ENCODE assay signal across 25 cellular contexts in the genomic region with DNA sequence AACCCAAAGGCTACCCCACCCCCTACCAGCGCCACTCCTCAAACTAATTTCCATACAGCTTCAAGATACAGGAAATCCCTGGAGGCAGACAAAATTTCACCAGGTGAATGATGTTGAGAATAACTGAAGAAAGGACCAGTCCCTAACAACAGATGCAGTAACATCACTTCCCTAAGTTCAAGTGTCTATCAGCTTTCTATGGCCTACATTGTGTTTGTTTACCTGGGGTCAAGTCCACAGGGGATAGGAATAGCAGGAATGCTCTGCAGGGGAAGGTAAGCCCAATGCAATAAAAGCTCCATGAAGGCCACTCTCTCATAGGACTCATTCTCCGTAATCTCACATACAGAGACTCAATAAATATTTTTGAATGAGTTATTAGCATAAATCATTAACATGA. TPM values are rescaled to one million over a fixed set of nuclear protein-coding genes. Genes with fewer than 3 reads are reported as not detected.
DNase-seq lines count a peak whose midpoint lies in the region; FAIRE-seq and TF ChIP-seq lines count a peak whose summit lies in the region.
"Had no signal": no experiment of that assay in that cellular context is flagged by ENCODE, and none has a peak within 500 bp of the region (broad histone marks: within the 10 kb centered on the region; RNA-seq: fewer than 3 reads in every experiment).

No MANE protein-coding gene starts in this region.

- no peak overlapping the region for H3K23ac ChIP-seq in H1 (ENCODE audit: insufficient read length)

- H2BK120ac ChIP-seq in H1 (replicated peaks; ENCODE audit: low read depth, low read length) = no peak overlapping the region

- 86% methylated on average over 2 of the region's 2 CpGs; no CpG with 5 or more reads in 1 of the 2 experiments for WGBS in H1 (ENCODE audit: extremely low coverage in 1 of 2, insufficient coverage in 1 of 2, insufficient read length in 1 of 2, insufficient replicate concordance in 2 of 2, low coverage in 1 of 2, low lambda C conversion rate in 2 of 2, missing lambda C conversion rate in 1 of 2), 2 experiments

- DNase-seq in H1 (ENCODE audit: low read depth in 1 of 2, low spot score in 2 of 2) (no peak), tibial artery (no peak), hippocampal formation (lab: John Stamatoyannopoulos, UW) (no peak), NOMO-1 (lab: John Stamatoyannopoulos, UW; ENCODE audit: unreplicated experiment in 2 of 2) (no peak)
- no peak for DNase-seq in stimulated activated naive CD4-positive, alpha-beta T cell treated with Interleukin-2 at 50 U/mL for 16 hours (lab: John Stamatoyannopoulos, UW)
- DNase-seq: C1 segment of cervical spinal cord; Caco-2; CD4-positive, alpha-beta memory T cell; KBM-7; MV-4-11; NCI-H1105; NCI-H1436 treated with DMSO at 0.1 percent for 48 hours; NCI-H187 treated with DMSO at 0.1 percent for 48 hours; NCI-H446 treated with DMSO at 0.1 percent for 48 hours; NCI-H526; NCI-H82; NK-92 treated with Interleukin-12 subunit alpha and Interleukin-12 subunit beta, amount 100 ng/mL, for 24 hours; SHP77 had no signal

- no peaks in the 10 kb centered on the region for H3K23me2 ChIP-seq in H1 (ENCODE audit: low read depth, low read length)

- TF ChIP-seq CTCF in H1 (IDR thresholded peaks at IDR 0.05; ENCODE audit: control extremely low read depth in 1 of 3, insufficient read depth in 1 of 3, low read depth in 1 of 3, low read length in 3 of 3) (no peak), nephron (IDR thresholded peaks at IDR 0.05; ENCODE audit: unreplicated experiment in 3 of 3) (no peak), tibial artery (IDR thresholded peaks at IDR 0.05) (no peak)

- TF ChIP-seq EP300 in H1 (IDR thresholded peaks at IDR 0.05; ENCODE audit: borderline replicate concordance in 1 of 2, low read depth in 2 of 2, low read length in 2 of 2) = no peak

- H3K9me3 ChIP-seq in H1 (ENCODE audit: insufficient read depth in 2 of 2, low read depth in 1 of 2, low read length in 1 of 2) (peaks cover 0 to 2% of the 10 kb centered on the region in 2 experiments; a peak in 1 of 4 replicates), tibial artery (no peaks in the 10 kb centered on the region)
- H3K9me3 ChIP-seq: Caco-2 had no signal

- H4K20me1 ChIP-seq in H1 (replicated peaks in 1 of 2; ENCODE audit: control insufficient read depth in 1 of 2, insufficient read depth in 2 of 2, low read length in 2 of 2) = no peaks in the 10 kb centered on the region

- H4K5ac ChIP-seq in H1 (ENCODE audit: insufficient read length, low read depth, low read length) = no peak overlapping the region

- H4K91ac ChIP-seq in H1 (replicated peaks; ENCODE audit: insufficient read length, low read length) = no peak overlapping the region

- H3K4me1 ChIP-seq in H1 (replicated peaks in 1 of 4; ENCODE audit: control insufficient read depth in 3 of 4, insufficient read depth in 4 of 4, low read length in 3 of 4) (no peaks in the 10 kb centered on the region), tibial artery (peaks cover 4 to 95% (median 28%) of the 10 kb centered on the region in 4 donors)
- H3K4me1 ChIP-seq: Caco-2 had no signal

- no peak overlapping the region for H3K18ac ChIP-seq in H1 (ENCODE audit: extremely low read depth, low read length)

- H3K27ac Mint-ChIP-seq in nephron = peak overlapping the region; percentile 21 to 92 (median 90)
- H3K27ac Mint-ChIP-seq: CD4-positive, alpha-beta memory T cell had no signal

- H3K27me3 ChIP-seq in H1 (replicated peaks in 1 of 4; ENCODE audit: control insufficient read depth in 3 of 4, extremely low read depth in 1 of 4, insufficient read depth in 3 of 4, low read length in 3 of 4) = peaks cover 11 to 42% (median 16%) of the 10 kb centered on the region in 4 experiments; a peak in 6 of 7 replicates
- H3K27me3 ChIP-seq in tibial artery = no peaks in the 10 kb centered on the region

- H3K27ac ChIP-seq in angular gyrus (ENCODE audit: low read depth, low read length) (peak overlapping the region; percentile 93), H1 (ENCODE audit: low read depth, low read length) (no peak overlapping the region), tibial artery (peak overlapping the region; percentile 30 to 75)
- H3K27ac ChIP-seq: RWPE1 had no signal

- H3K9ac ChIP-seq in H1 (replicated peaks in 1 of 4; ENCODE audit: extremely low read depth in 1 of 4, low read depth in 3 of 4, low read length in 3 of 4) = no peak overlapping the region

- H2BK20ac ChIP-seq in H1 (ENCODE audit: low read length) = no peak overlapping the region

- H3K4me3 Mint-ChIP-seq in nephron = no peak overlapping the region
- H3K4me3 Mint-ChIP-seq: CD4-positive, alpha-beta memory T cell had no signal

- H4K8ac ChIP-seq in H1 (ENCODE audit: extremely low read depth, insufficient read depth, low read length) = no peak overlapping the region

- H3K4me3 ChIP-seq in H1 (ENCODE audit: extremely low read depth in 1 of 4, insufficient read depth in 2 of 4, low read depth in 3 of 4, low read length in 4 of 4) (no peak overlapping the region), tibial artery (no peak overlapping the region)

- POLR2A ChIA-PET in H1 (lab: Charles Lee; ENCODE audit: partially characterized antibody) = no interaction called here

- no peak for FAIRE-seq in H1 (lab: Jason Lieb, UNC)
- FAIRE-seq: G401.6, H54, HTR-8/SVneo had no signal

- H3K36me3 ChIP-seq in H1 (ENCODE audit: control insufficient read depth in 2 of 4, insufficient read depth in 4 of 4, low read length in 3 of 4) (no peaks in the 10 kb centered on the region), tibial artery (no peaks in the 10 kb centered on the region)

- no peak overlapping the region for H3K14ac ChIP-seq in H1 (ENCODE audit: insufficient read length)

- H3K79me2 ChIP-seq in H1 (ENCODE audit: control insufficient read depth in 1 of 2, insufficient read depth in 2 of 2, low read length in 2 of 2) = no peaks in the 10 kb centered on the region

- no peak overlapping the region for H2AK5ac ChIP-seq in H1 (ENCODE audit: low read depth, low read length)

- intact Hi-C loops in tibial artery (cut with DNase I; ENCODE audit: low total_unique reads) = no loop called here

- no peak for TF ChIP-seq POLR2A in H1 (IDR thresholded peaks at IDR 0.05; ENCODE audit: control extremely low read depth in 1 of 2, low read depth in 2 of 2, low read length in 2 of 2)

- no peak overlapping the region for H3K56ac ChIP-seq in H1 (replicated peaks; ENCODE audit: insufficient read length, low read depth, low read length)

- no peak overlapping the region for H2AFZ ChIP-seq in H1 (ENCODE audit: low read length)

- no peak overlapping the region for H3K4me2 ChIP-seq in H1 (ENCODE audit: insufficient read depth in 1 of 2, low read depth in 2 of 2, low read length in 2 of 2)

- TF ChIP-seq RAD21 in H1 (IDR thresholded peaks at IDR 0.05 in 1 of 2, conservative IDR thresholded peaks at IDR 0.05 in 1 of 2; ENCODE audit: low read depth in 2 of 2, low read length in 2 of 2) = no peak; a peak in 1 of 4 replicates

- H3K4ac ChIP-seq in H1 (replicated peaks; ENCODE audit: insufficient read length, low read depth, low read length) = no peak overlapping the region

- no peaks in the 10 kb centered on the region for H3K27me3 Mint-ChIP-seq in nephron (ENCODE audit: low read depth)
- H3K27me3 Mint-ChIP-seq: CD4-positive, alpha-beta memory T cell had no signal

- H3K36me3 Mint-ChIP-seq in nephron (ENCODE audit: low read depth) = no peaks in the 10 kb centered on the region
- H3K36me3 Mint-ChIP-seq: CD4-positive, alpha-beta memory T cell had no signal

- no peaks in the 10 kb centered on the region for H3K9me3 Mint-ChIP-seq in nephron

- CTCF ChIA-PET in H1 (lab: Charles Lee; ENCODE audit: partially characterized antibody) = interaction anchor here (0.7 to 1.2 kb wide), 3 partner anchors 12 to 186 kb away, joined by 3 read pairs; no protein-coding TSS in a partner anchor

- H3K4me1 Mint-ChIP-seq in nephron = peaks cover 42% of the 10 kb centered on the region
- H3K4me1 Mint-ChIP-seq: CD4-positive, alpha-beta memory T cell had no signal

- no peak overlapping the region for H2BK5ac ChIP-seq in H1 (ENCODE audit: low read depth, low read length)

- no peak overlapping the region for H2BK12ac ChIP-seq in H1 (ENCODE audit: low read depth, low read length)

- H3K79me1 ChIP-seq in H1 (ENCODE audit: low read depth, low read length) = no peaks in the 10 kb centered on the region

- H2BK15ac ChIP-seq in H1 (ENCODE audit: low read length) = no peak overlapping the region

TF ChIP-seq in H1, 55 proteins besides CTCF, POLR2A, EP300 and RAD21 (continues in another document):
- TF ChIP-seq TCF12 (IDR thresholded peaks at IDR 0.05; ENCODE audit: low read depth, low read length) (0 out of 2 replicates have a peak, but pooled peaks have one; percentile 23), TAF7 (optimal IDR thresholded peaks at IDR 0.05; ENCODE audit: borderline replicate concordance, low read depth, low read length) (no peak), EGR1 (IDR thresholded peaks at IDR 0.05; ENCODE audit: borderline replicate concordance, low read depth, low read length) (no peak), RXRA (IDR thresholded peaks at IDR 0.05; ENCODE audit: insufficient read depth, low read depth, low read length) (peak; percentile 94; the same call in 1 of the 2 replicates), SRF (IDR thresholded peaks at IDR 0.05; ENCODE audit: low read depth, low read length) (no peak), USF2 (IDR thresholded peaks at IDR 0.05; ENCODE audit: low read length) (no peak), POLR2AphosphoS5 (IDR thresholded peaks at IDR 0.05; ENCODE audit: low read depth, low read length) (peak; percentile 90), JUND (IDR thresholded peaks at IDR 0.05; ENCODE audit: low read length) (no peak), GABPA (IDR thresholded peaks at IDR 0.05; ENCODE audit: borderline replicate concordance, insufficient read depth, low read length) (no peak), RNF2 (IDR thresholded peaks at IDR 0.05; ENCODE audit: borderline replicate concordance, low read depth, low read length, missing control alignments, poor library complexity, severe bottlenecking) (no peak)

RNA-seq across cellular contexts. Expression of gene FAM13C, which starts 26.9 kb away (rescaled TPM):
- 0.23 and 0.56 TPM in 2 replicates for total RNA-seq in H1 (2021; fragmentation: NEBNext Ultra II Directional; extraction: Animal tissue kit (Norgen Biotek cat#: 25700))
- polyA plus RNA-seq in H1 (2011; rRNA removed) = 0.36 and 0.62 TPM in 2 replicates
- polyA plus RNA-seq in H1 (2011; cell fraction: cytosol; rRNA removed) = 0.56 TPM
- 1.8 TPM for polyA plus RNA-seq in H1 (2011; cell fraction: nucleus; rRNA removed)
- 0.32 to 1.2 TPM (median 0.54 TPM) in 4 replicates for polyA plus RNA-seq in H1 (2012, experiment 1 of 2)
- not detected for polyA plus RNA-seq in H1 (2012, experiment 2 of 2)
- polyA plus RNA-seq in H1 (2013, experiment 1 of 2) = 0.41 TPM
- 0.39 TPM for polyA plus RNA-seq in H1 (2013, experiment 2 of 2)
- polyA minus RNA-seq in H1 (2011; rRNA and poly(A)+ RNA removed) = 2.1 and 4.1 TPM in 2 replicates
- polyA minus RNA-seq in H1 (2011; cell fraction: cytosol; rRNA and poly(A)+ RNA removed) = 0.66 TPM
- 6.2 TPM for polyA minus RNA-seq in H1 (2011; cell fraction: nucleus; rRNA and poly(A)+ RNA removed)
- total RNA-seq: CD4-positive, alpha-beta memory T cell; MCF 10A had no signal
- polyA plus RNA-seq: CD4-positive, alpha-beta memory T cell had no signal
